ENCODE assay signal across 25 cellular contexts in genomic region chr1:119895102-119895501, GRCh38. TPM values are rescaled to one million over a fixed set of nuclear protein-coding genes. Genes with fewer than 3 reads are reported as not detected.
"Had no signal": no experiment of that assay in that cellular context is flagged by ENCODE, and none has a peak within 500 bp of the region (broad histone marks: within the 10 kb centered on the region; RNA-seq: fewer than 3 reads in every experiment).

No MANE protein-coding gene starts in this region.

- H3K4me3 Mint-ChIP-seq: activated CD8-positive, alpha-beta T cell treated with anti-CD3 and anti-CD28 coated beads, Interleukin-2, amount 10 ng/mL, durations not matched to agents 7 days and 5 days; activated naive CD8-positive, alpha-beta T cell treated with anti-CD3 and anti-CD28 coated beads, Interleukin-2, amount 10 ng/mL, durations not matched to agents 7 days and 5 days; T-helper 1 cell treated with Interleukin-12 subunit alpha and Interleukin-12 subunit beta and Interleukin-4 antibody, amounts not matched to agents 30 μg/mL and 1 μg/mL, for 36 hours had no signal

- H3K27ac Mint-ChIP-seq: activated CD8-positive, alpha-beta T cell treated with anti-CD3 and anti-CD28 coated beads, Interleukin-2, amount 10 ng/mL, durations not matched to agents 7 days and 5 days; activated naive CD8-positive, alpha-beta T cell treated with anti-CD3 and anti-CD28 coated beads, Interleukin-2, amount 10 ng/mL, durations not matched to agents 7 days and 5 days; T-helper 1 cell treated with Interleukin-12 subunit alpha and Interleukin-12 subunit beta and Interleukin-4 antibody, amounts not matched to agents 30 μg/mL and 1 μg/mL, for 36 hours had no signal

- H3K36me3 ChIP-seq: adrenal gland, SJSA1 had no signal

- H3K27me3 ChIP-seq: SJSA1 had no signal

- H3K9me3 Mint-ChIP-seq: T-helper 1 cell treated with Interleukin-12 subunit alpha and Interleukin-12 subunit beta and Interleukin-4 antibody, amounts not matched to agents 30 μg/mL and 1 μg/mL, for 36 hours had no signal

- H3K4me3 ChIP-seq: adrenal gland, SJSA1 had no signal

- H3K27ac ChIP-seq: adrenal gland, SJSA1 had no signal

- DNase-seq: activated CD4-positive, alpha-beta T cell treated with anti-CD3 and anti-CD28 coated beads for 4 hours; activated CD8-positive, alpha-beta memory T cell treated with anti-CD3 and anti-CD28 coated beads, Interleukin-2, amount 50 U/mL, for 48 hours; activated CD8-positive, alpha-beta T cell treated with anti-CD3 and anti-CD28 coated beads, Interleukin-2, amount 10 ng/mL, durations not matched to agents 7 days and 5 days; activated naive CD4-positive, alpha-beta T cell treated with anti-CD3 and anti-CD28 coated beads, Interleukin-2, amount 50 U/mL, for 16 hours; activated naive CD8-positive, alpha-beta T cell treated with anti-CD3 and anti-CD28 coated beads, Interleukin-2, amount 10 ng/mL, durations not matched to agents 7 days and 5 days; activated T-cell treated with anti-CD3 and anti-CD28 coated beads, Interleukin-2, amount 50 U/mL, for 1 hour; adrenal gland; aorta; KG1; NCI-H1092; NCI-H1930; NCI-H2171; NCI-H226; NCI-H526; NCI-H774; RPMI8226; SHP77 had no signal

- ATAC-seq: activated CD4-positive, CD25-positive, alpha-beta regulatory T cell treated with anti-CD3 and anti-CD28 coated beads, Interleukin-2, amount 50 U/mL, for 24 hours; activated CD8-positive, alpha-beta T cell treated with anti-CD3 and anti-CD28 coated beads, Interleukin-2, amount 10 ng/mL, durations not matched to agents 7 days and 5 days; Panc1 had no signal

RNA-seq across cellular contexts. Expression of gene ADAM30, which starts 1.2 kb away (rescaled TPM):
- total RNA-seq: activated CD8-positive, alpha-beta T cell treated with anti-CD3 and anti-CD28 coated beads, Interleukin-2, amount 10 ng/mL, durations not matched to agents 7 days and 5 days; activated naive CD8-positive, alpha-beta T cell treated with anti-CD3 and anti-CD28 coated beads, Interleukin-2, amount 10 ng/mL, durations not matched to agents 7 days and 5 days; adrenal gland; aorta; LHCN-M2; M059J; NCI-H460; OCI-LY7; SJSA1 had no signal
